ENCODE assay signal across 8 cellular contexts in the genomic region with DNA sequence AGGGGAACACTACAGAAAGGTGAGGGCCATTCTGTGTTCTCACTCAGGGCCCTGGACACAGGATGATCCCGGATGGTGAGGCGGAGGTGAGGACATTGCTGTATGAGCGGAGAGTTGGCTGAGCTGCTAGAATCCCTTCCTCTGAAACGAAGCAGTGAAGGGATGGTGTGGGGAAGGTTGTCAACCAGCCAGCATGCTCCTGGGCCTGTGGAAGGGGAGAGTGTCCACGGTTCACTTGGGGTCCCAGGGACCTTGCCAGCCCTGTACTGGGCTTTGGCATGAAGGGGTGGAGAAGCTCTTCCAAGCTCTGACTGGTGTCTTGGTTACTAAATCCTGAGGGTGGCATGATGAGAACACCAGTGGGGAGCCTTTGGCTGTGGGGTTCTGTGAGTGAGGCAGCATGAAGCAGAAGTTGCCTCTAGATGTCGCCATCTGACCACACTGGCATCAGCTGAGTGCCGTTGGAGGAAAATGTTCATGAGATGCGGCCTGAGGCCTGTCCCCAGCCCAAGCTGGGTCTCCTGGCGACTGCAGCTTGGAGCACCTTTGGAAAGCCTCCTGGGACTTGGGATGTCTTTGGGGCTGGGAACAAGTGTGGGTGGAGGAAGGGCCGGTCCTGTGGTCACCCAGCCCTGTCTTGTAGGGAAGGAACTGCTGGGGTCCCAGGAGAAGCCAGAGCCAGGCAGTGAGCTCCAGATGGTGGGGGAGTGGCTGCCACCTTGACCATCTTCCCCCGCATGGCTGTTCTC. TPM values are rescaled to one million over a fixed set of nuclear protein-coding genes. Genes with fewer than 3 reads are reported as not detected.
A peak's percentile ranks its signal among the peaks of the same experiment; 100 is the strongest.
DNase-seq lines count a peak whose midpoint lies in the region; ATAC-seq and TF ChIP-seq lines count a peak whose summit lies in the region.

No MANE protein-coding gene starts in this region.

- H3K27ac Mint-ChIP-seq in activated naive CD8-positive, alpha-beta T cell treated with anti-CD3 and anti-CD28 coated beads for 36 hours: no peak overlapping the region
- no peak overlapping the region for H3K27ac Mint-ChIP-seq in progenitor cell of endocrine pancreas

- H3K4me1 Mint-ChIP-seq in activated naive CD8-positive, alpha-beta T cell treated with anti-CD3 and anti-CD28 coated beads for 36 hours: peaks cover 10% of the 10 kb centered on the region
- peaks cover 11% of the 10 kb centered on the region for H3K4me1 Mint-ChIP-seq in progenitor cell of endocrine pancreas (ENCODE audit: low read depth)

- H3K36me3 ChIP-seq in KMS-11 (ENCODE audit: insufficient read depth): no peaks in the 10 kb centered on the region
- H3K36me3 ChIP-seq in SJCRH30: no peaks in the 10 kb centered on the region

- no peaks in the 10 kb centered on the region for H3K36me3 Mint-ChIP-seq in activated naive CD8-positive, alpha-beta T cell treated with anti-CD3 and anti-CD28 coated beads for 36 hours
- peaks cover 1% of the 10 kb centered on the region for H3K36me3 Mint-ChIP-seq in progenitor cell of endocrine pancreas (ENCODE audit: insufficient read depth)

- TF ChIP-seq CTCF in 22Rv1 (IDR thresholded peaks at IDR 0.05) (peak; percentile 84), GM12801 (IDR thresholded peaks at IDR 0.05; ENCODE audit: extremely low read depth, insufficient read length) (peak; percentile 71), KMS-11 (conservative IDR thresholded peaks at IDR 0.05; ENCODE audit: low read depth, low read length) (peak; percentile 72), progenitor cell of endocrine pancreas (IDR thresholded peaks at IDR 0.05; ENCODE audit: unreplicated experiment) (peak; percentile 79)

- no peak overlapping the region for H3K27ac ChIP-seq in 22Rv1
- H3K27ac ChIP-seq in KMS-11: no peak overlapping the region
- no peak overlapping the region for H3K27ac ChIP-seq in SJCRH30

- DNase-seq in SJCRH30: peak; percentile 73 to 89
- peak; percentile 46 for DNase-seq in activated naive CD8-positive, alpha-beta T cell treated with anti-CD3 and anti-CD28 coated beads for 36 hours
- DNase-seq in glomerular visceral epithelial cell (ENCODE audit: extremely low spot score): peak; percentile 76
- DNase-seq in progenitor cell of endocrine pancreas (ENCODE audit: low spot score, unreplicated experiment): peak; percentile 45

- ATAC-seq in HG02981 (IDR thresholded peaks at IDR 0.05; ENCODE audit: unreplicated experiment): no peak

- H3K9ac ChIP-seq in KMS-11: no peak overlapping the region

- H2AFZ ChIP-seq in KMS-11 (ENCODE audit: low read depth): no peak overlapping the region

- H3K4me3 Mint-ChIP-seq in activated naive CD8-positive, alpha-beta T cell treated with anti-CD3 and anti-CD28 coated beads for 36 hours: no peak overlapping the region
- no peak overlapping the region for H3K4me3 Mint-ChIP-seq in progenitor cell of endocrine pancreas (ENCODE audit: low read depth)

- H3K4me1 ChIP-seq in KMS-11 (ENCODE audit: low read depth, poor library complexity, severe bottlenecking) (peaks cover 10% of the 10 kb centered on the region), SJCRH30 (peaks cover 8% of the 10 kb centered on the region)

- no peaks in the 10 kb centered on the region for H3K27me3 Mint-ChIP-seq in activated naive CD8-positive, alpha-beta T cell treated with anti-CD3 and anti-CD28 coated beads for 36 hours
- H3K27me3 Mint-ChIP-seq in progenitor cell of endocrine pancreas: no peaks in the 10 kb centered on the region

- H3K27me3 ChIP-seq in KMS-11 (ENCODE audit: insufficient read depth, low read depth) (no peaks in the 10 kb centered on the region), SJCRH30 (peaks cover 4% of the 10 kb centered on the region; the same call in 1 of the 2 replicates)

- H4K20me1 ChIP-seq in KMS-11 (ENCODE audit: insufficient read depth): no peaks in the 10 kb centered on the region

- H3K9me3 ChIP-seq in SJCRH30 (replicated peaks): no peaks in the 10 kb centered on the region

- no peak overlapping the region for H3K4me3 ChIP-seq in KMS-11 (IDR thresholded peaks at IDR 0.05; ENCODE audit: insufficient read depth, low read depth, low read length)
- no peak overlapping the region for H3K4me3 ChIP-seq in SJCRH30

- no peak overlapping the region for H3K4me2 ChIP-seq in KMS-11

- no peaks in the 10 kb centered on the region for H3K9me3 Mint-ChIP-seq in activated naive CD8-positive, alpha-beta T cell treated with anti-CD3 and anti-CD28 coated beads for 36 hours
- H3K9me3 Mint-ChIP-seq in progenitor cell of endocrine pancreas (ENCODE audit: low read depth): no peaks in the 10 kb centered on the region

- no peaks in the 10 kb centered on the region for H3K79me2 ChIP-seq in KMS-11 (ENCODE audit: insufficient read depth, low read depth)

RNA-seq across cellular contexts. Expression of a gene that starts 14.8 kb away (rescaled TPM):
- total RNA-seq in SJCRH30 (2014; rRNA removed; shearing (Covaris generic)): 13.8 and 18.1 TPM in 2 replicates
- total RNA-seq in activated naive CD8-positive, alpha-beta T cell treated with anti-CD3 and anti-CD28 coated beads for 36 hours: 10 to 100 TPM; 25.5 to 25.9 TPM
- total RNA-seq in progenitor cell of endocrine pancreas: 17.0 and 20.0 TPM in 2 replicates

RNA-seq across cellular contexts. Expression of a gene that starts 23.6 kb away (rescaled TPM):
- total RNA-seq in SJCRH30 (2014; rRNA removed; shearing (Covaris generic)): not detected in 2 replicates
- not detected for total RNA-seq in activated naive CD8-positive, alpha-beta T cell treated with anti-CD3 and anti-CD28 coated beads for 36 hours
- total RNA-seq in progenitor cell of endocrine pancreas: not detected in 2 replicates

RNA-seq across cellular contexts. Expression of a gene that starts 30.2 kb away (rescaled TPM):
- total RNA-seq in SJCRH30 (2014; rRNA removed; shearing (Covaris generic)): 0.30 and 0.49 TPM in 2 replicates
- total RNA-seq in activated naive CD8-positive, alpha-beta T cell treated with anti-CD3 and anti-CD28 coated beads for 36 hours: under 1 TPM; 0.20 to 0.33 TPM
- total RNA-seq in progenitor cell of endocrine pancreas: 0.27 and 0.36 TPM in 2 replicates

RNA-seq across cellular contexts. Expression of a gene that starts 39.1 kb away (rescaled TPM):
- total RNA-seq in SJCRH30 (2014; rRNA removed; shearing (Covaris generic)): 135 and 146 TPM in 2 replicates
- total RNA-seq in activated naive CD8-positive, alpha-beta T cell treated with anti-CD3 and anti-CD28 coated beads for 36 hours: 100 to 1,000 TPM; 152 to 153 TPM
- 58.1 and 59.9 TPM in 2 replicates for total RNA-seq in progenitor cell of endocrine pancreas

RNA-seq across cellular contexts. Expression of a gene that starts 40.2 kb away (rescaled TPM):
- total RNA-seq in SJCRH30 (2014; rRNA removed; shearing (Covaris generic)): 25.2 and 25.7 TPM in 2 replicates
- total RNA-seq in activated naive CD8-positive, alpha-beta T cell treated with anti-CD3 and anti-CD28 coated beads for 36 hours: 10 to 100 TPM; 23.3 to 24.9 TPM
- total RNA-seq in progenitor cell of endocrine pancreas: 39.2 and 43.9 TPM in 2 replicates
